Comparison of ENCODE assay signal across 7 cellular contexts in genomic region chr3:33103034-33103433, GRCh38.
"Had no signal": no experiment of that assay in that cellular context is flagged by ENCODE, and none has a peak within 500 bp of the region (broad histone marks: within the 10 kb centered on the region; RNA-seq: fewer than 3 reads in every experiment).

No MANE protein-coding gene starts in this region.

- H3K27me3 Mint-ChIP-seq: IgD-negative memory B cell had no signal

- H3K36me3 Mint-ChIP-seq: IgD-negative memory B cell had no signal

- H3K4me2 ChIP-seq: KMS-11 had no signal

- H3K27ac Mint-ChIP-seq: IgD-negative memory B cell had no signal

- H3K9ac ChIP-seq: KMS-11 had no signal

- DNase-seq: IMR-90, KBM-7, KG1 had no signal

- FAIRE-seq: HTR-8/SVneo had no signal

- H3K27ac ChIP-seq: HL-60, KMS-11 had no signal

- H3K4me3 Mint-ChIP-seq: IgD-negative memory B cell had no signal
